7 cellular contexts compared by ENCODE assay signal in the genomic region with DNA sequence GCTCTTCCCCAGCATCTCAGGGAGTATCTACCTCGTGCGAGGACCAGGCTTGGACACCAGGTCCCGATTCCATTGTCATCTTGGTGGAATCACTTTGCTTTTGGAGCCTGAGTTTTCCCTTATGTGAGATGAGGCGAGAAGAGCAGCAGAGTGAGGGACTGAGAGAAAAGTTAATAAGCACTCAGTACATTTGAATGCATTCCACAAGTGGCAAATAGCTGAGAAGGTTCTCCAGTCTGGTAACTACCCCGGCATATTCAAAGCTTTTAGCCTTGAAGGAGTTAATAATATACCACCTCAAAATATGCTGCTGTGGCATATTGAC. TPM values are rescaled to one million over a fixed set of nuclear protein-coding genes. Genes with fewer than 3 reads are reported as not detected.
DNase-seq lines count a peak whose midpoint lies in the region; ATAC-seq and TF ChIP-seq lines count a peak whose summit lies in the region.

No MANE protein-coding gene starts in this region.

- no peaks in the 10 kb centered on the region for H3K27me3 Mint-ChIP-seq in T-helper 17 cell

- peak; percentile 10 for ATAC-seq in GM21447 (IDR thresholded peaks at IDR 0.05; ENCODE audit: unreplicated experiment)
- ATAC-seq in T-helper 17 cell: no peak
- ATAC-seq in foreskin keratinocyte: no peak
- no peak for ATAC-seq in stimulated activated effector memory CD8-positive, alpha-beta T cell treated with anti-CD3 and anti-CD28 coated beads, Interleukin-12 subunit alpha, Interleukin-12 subunit beta, amount 100 ng/mL, for 72 hours
- ATAC-seq in GM21515 (IDR thresholded peaks at IDR 0.05; ENCODE audit: unreplicated experiment): no peak

- peaks cover 5% of the 10 kb centered on the region for H3K4me1 ChIP-seq in foreskin keratinocyte

- H3K4me1 Mint-ChIP-seq in T-helper 17 cell: peaks cover 64% of the 10 kb centered on the region
- peaks cover 74% of the 10 kb centered on the region for H3K4me1 Mint-ChIP-seq in stimulated activated effector memory CD8-positive, alpha-beta T cell treated with anti-CD3 and anti-CD28 coated beads, Interleukin-12 subunit alpha, Interleukin-12 subunit beta, amount 100 ng/mL, for 72 hours

- no peaks in the 10 kb centered on the region for H3K9me3 Mint-ChIP-seq in stimulated activated effector memory CD8-positive, alpha-beta T cell treated with anti-CD3 and anti-CD28 coated beads, Interleukin-12 subunit alpha, Interleukin-12 subunit beta, amount 100 ng/mL, for 72 hours

- peak overlapping the region; percentile 98 for H3K27ac Mint-ChIP-seq in T-helper 17 cell
- H3K27ac Mint-ChIP-seq in stimulated activated effector memory CD8-positive, alpha-beta T cell treated with anti-CD3 and anti-CD28 coated beads, Interleukin-12 subunit alpha, Interleukin-12 subunit beta, amount 100 ng/mL, for 72 hours: peak overlapping the region; percentile 97

- H3K9me3 ChIP-seq in T-helper 17 cell (ENCODE audit: control insufficient read depth, low read length, poor library complexity, severe bottlenecking): no peaks in the 10 kb centered on the region

- DNase-seq in T-helper 17 cell (no peak), foreskin keratinocyte (no peak), NCI-H146 treated with DMSO at 0.1 percent for 48 hours (lab: John Stamatoyannopoulos, UW; ENCODE audit: unreplicated experiment) (no peak), GM20000 (ENCODE audit: low spot score) (no peak)
- no peak for DNase-seq in stimulated activated effector memory CD8-positive, alpha-beta T cell treated with anti-CD3 and anti-CD28 coated beads, Interleukin-12 subunit alpha, Interleukin-12 subunit beta, amount 100 ng/mL, for 72 hours (ENCODE audit: low spot score in 2 of 2)

- no peaks in the 10 kb centered on the region for H3K27me3 ChIP-seq in foreskin keratinocyte

- TF ChIP-seq CTCF in foreskin keratinocyte (conservative IDR thresholded peaks at IDR 0.05) (no peak), GM20000 (IDR thresholded peaks at IDR 0.05; ENCODE audit: extremely low read depth, missing control alignments) (no peak)

- H3K27ac ChIP-seq in foreskin keratinocyte: peak overlapping the region; percentile 32

- peak overlapping the region; percentile 97 for H3K4me3 Mint-ChIP-seq in T-helper 17 cell
- H3K4me3 Mint-ChIP-seq in stimulated activated effector memory CD8-positive, alpha-beta T cell treated with anti-CD3 and anti-CD28 coated beads, Interleukin-12 subunit alpha, Interleukin-12 subunit beta, amount 100 ng/mL, for 72 hours: peak overlapping the region; percentile 91

- H3K36me3 Mint-ChIP-seq in T-helper 17 cell (ENCODE audit: low read depth): peaks cover 11% of the 10 kb centered on the region
- H3K36me3 Mint-ChIP-seq in stimulated activated effector memory CD8-positive, alpha-beta T cell treated with anti-CD3 and anti-CD28 coated beads, Interleukin-12 subunit alpha, Interleukin-12 subunit beta, amount 100 ng/mL, for 72 hours: peaks cover 38% of the 10 kb centered on the region

RNA-seq across cellular contexts. Expression of a gene that starts 0.5 kb away (rescaled TPM):
- total RNA-seq in T-helper 17 cell: 10 to 100 TPM; 33.1 to 36.5 TPM
- total RNA-seq in foreskin keratinocyte: 6.0 and 7.5 TPM in 2 replicates
- 2.8 and 2.9 TPM in 2 replicates for polyA plus RNA-seq in foreskin keratinocyte

RNA-seq across cellular contexts. Expression of a gene that starts 11.5 kb away (rescaled TPM):
- 10 to 100 TPM; 14.9 to 16.6 TPM for total RNA-seq in T-helper 17 cell
- not detected in 2 replicates for total RNA-seq in foreskin keratinocyte
- not detected in 2 replicates for polyA plus RNA-seq in foreskin keratinocyte

Comparison
In these comparisons a context has a peak if more than half of its experiments do, and no peak if none do; other contexts are left out.
1. RNA of a gene that starts 11.5 kb away (total RNA-seq): 14.9 to 16.6 TPM in T-helper 17 cell; not detected in foreskin keratinocyte; every median in the first group is over 10 times any median in the second.